Comparison of ENCODE assay signal across 9 cellular contexts in genomic region chr20:17610566-17611289, GRCh38. TPM values are rescaled to one million over a fixed set of nuclear protein-coding genes. Genes with fewer than 3 reads are reported as not detected.
DNase-seq lines count a peak whose midpoint lies in the region; ATAC-seq and TF ChIP-seq lines count a peak whose summit lies in the region.
"Had no signal": no experiment of that assay in that cellular context is flagged by ENCODE, and none has a peak within 500 bp of the region (broad histone marks: within the 10 kb centered on the region; RNA-seq: fewer than 3 reads in every experiment).

No MANE protein-coding gene starts in this region.

- intact Hi-C loops in upper lobe of right lung (cut with DNase I) = no loop called here

- H3K36me3 ChIP-seq in mucosa of rectum (ENCODE audit: control insufficient read depth in 2 of 2, insufficient read depth in 2 of 2, low read length in 2 of 2) (peaks cover 29 to 35% of the 10 kb centered on the region in 2 donors), upper lobe of right lung (peaks cover 57% of the 10 kb centered on the region)

- DNase-seq in activated gamma-delta T cell treated with Interleukin-2 at 50 U/mL for 16 hours (peak; percentile 57), activated gamma-delta T cell (lab: John Stamatoyannopoulos, UW) (no peak), astrocyte of the hippocampus (ENCODE audit: low read depth, low spot score) (peak; percentile 28), upper lobe of right lung (peak; percentile 70), endothelial cell (ENCODE audit: low spot score) (no peak), GF-D8 (lab: John Stamatoyannopoulos, UW) (no peak)

- H3K4me1 ChIP-seq in mucosa of rectum (ENCODE audit: control insufficient read depth in 2 of 2, insufficient read depth in 2 of 2, low read length in 2 of 2) (peaks cover 35 to 54% of the 10 kb centered on the region in 2 donors), upper lobe of right lung (peaks cover 43% of the 10 kb centered on the region)

- TF ChIP-seq CTCF in upper lobe of right lung (IDR thresholded peaks at IDR 0.05) (no peak), endothelial cell (IDR thresholded peaks at IDR 0.05; ENCODE audit: unreplicated experiment) (no peak)

- ATAC-seq in upper lobe of right lung = no peak
- no peak for ATAC-seq in GM21515 (IDR thresholded peaks at IDR 0.05; ENCODE audit: unreplicated experiment)

- no peak overlapping the region for H3K4me3 Mint-ChIP-seq in endothelial cell (ENCODE audit: unreplicated experiment)

- peaks cover 14% of the 10 kb centered on the region for H3K36me3 Mint-ChIP-seq in endothelial cell (ENCODE audit: low read depth, unreplicated experiment)

- H3K9me3 ChIP-seq in mucosa of rectum (ENCODE audit: control insufficient read depth in 2 of 2, low read length in 2 of 2) = no peaks in the 10 kb centered on the region
- no peaks in the 10 kb centered on the region for H3K9me3 ChIP-seq in upper lobe of right lung

- peaks cover 3% of the 10 kb centered on the region for H3K4me1 Mint-ChIP-seq in endothelial cell (ENCODE audit: unreplicated experiment)

- H3K9ac ChIP-seq in mucosa of rectum (ENCODE audit: low read depth in 1 of 2, low read length in 2 of 2) = peak overlapping the region; percentile 45 to 52

- H3K27ac ChIP-seq in mucosa of rectum (ENCODE audit: low read depth in 2 of 2, low read length in 2 of 2) (peak overlapping the region; percentile 68 to 69), upper lobe of right lung (peak overlapping the region; percentile 74)
- H3K27ac ChIP-seq: C4-2B had no signal

- no peak overlapping the region for H3K4me3 ChIP-seq in mucosa of rectum (ENCODE audit: low read length in 2 of 2)
- no peak overlapping the region for H3K4me3 ChIP-seq in upper lobe of right lung

- H3K27me3 ChIP-seq in mucosa of rectum (ENCODE audit: control insufficient read depth in 2 of 2, insufficient read depth in 2 of 2, low read length in 2 of 2) (no peaks in the 10 kb centered on the region), upper lobe of right lung (no peaks in the 10 kb centered on the region)

- peaks cover 17% of the 10 kb centered on the region for H3K27me3 Mint-ChIP-seq in endothelial cell (ENCODE audit: unreplicated experiment)

- no peak overlapping the region for H3K27ac Mint-ChIP-seq in endothelial cell (ENCODE audit: unreplicated experiment)

- no peaks in the 10 kb centered on the region for H3K9me3 Mint-ChIP-seq in endothelial cell (ENCODE audit: unreplicated experiment)

RNA-seq across cellular contexts. Expression of gene DSTN, which starts 40.9 kb away (rescaled TPM):
- 463 TPM for total RNA-seq in upper lobe of right lung
- 142 TPM for total RNA-seq in endothelial cell (ENCODE audit: unreplicated experiment)

Comparison
In these comparisons a context has a peak if more than half of its experiments do, and no peak if none do; other contexts are left out.
1. DNase-seq: peak in activated gamma-delta T cell treated with Interleukin-2 at 50 U/mL for 16 hours (single experiment), astrocyte of the hippocampus (single experiment) and upper lobe of right lung (single experiment); none in activated gamma-delta T cell (single experiment), endothelial cell (single experiment) and GF-D8 (single experiment).